ENCODE assay signal across 20 cellular contexts in genomic region chr1:192726820-192727504, GRCh38.
DNase-seq lines count a peak whose midpoint lies in the region; ATAC-seq, FAIRE-seq and TF ChIP-seq lines count a peak whose summit lies in the region.
"Had no signal": no experiment of that assay in that cellular context is flagged by ENCODE, and none has a peak within 500 bp of the region (broad histone marks: within the 10 kb centered on the region; RNA-seq: fewer than 3 reads in every experiment).

No MANE protein-coding gene starts in this region.

- FAIRE-seq in bronchial epithelial cell (lab: Jason Lieb, UNC) = no peak

- peak; percentile 31 for DNase-seq in HPDE6-E6E7 (ENCODE audit: extremely low spot score)
- peak; percentile 74 for DNase-seq in NB4 (ENCODE audit: low read depth)
- DNase-seq in OCI-M1 (lab: John Stamatoyannopoulos, UW) = peak; percentile 55
- peak; percentile 91 for DNase-seq in bronchial epithelial cell (ENCODE audit: low read depth)
- DNase-seq in globus pallidus (ENCODE audit: low spot score) = no peak
- no peak for DNase-seq in GM10266 (ENCODE audit: extremely low spot score)
- no peak for DNase-seq in anterior cingulate cortex (lab: John Stamatoyannopoulos, UW)
- DNase-seq: Calu3; CD8-positive, alpha-beta T cell; HCEC 1CT; NCI-H1048; NCI-H1436; NCI-H1930; NCI-H446 treated with DMSO at 0.1 percent for 48 hours; NCI-H82; Right ventricle myocardium superior; SK-N-SH had no signal

- no peak for ATAC-seq in GM19324 (IDR thresholded peaks at IDR 0.05; ENCODE audit: low FRiP score, unreplicated experiment)
- ATAC-seq: CD8-positive, alpha-beta T cell; Panc1 had no signal

- H3K27me3 ChIP-seq in bronchial epithelial cell (ENCODE audit: control insufficient read depth, insufficient read depth, low read length) = no peaks in the 10 kb centered on the region
- H3K27me3 ChIP-seq: BLaER1 treated with 17β-estradiol and CSF1 and Interleukin-3, amounts not matched to agents 10 nM and 100 nM had no signal

- H3K4me3 ChIP-seq in NB4 (ENCODE audit: low read depth, low read length) (no peak overlapping the region), bronchial epithelial cell (ENCODE audit: low read depth, low read length) (no peak overlapping the region)
- H3K4me3 ChIP-seq: BLaER1 treated with 17β-estradiol and CSF1 and Interleukin-3, amounts not matched to agents 10 nM and 100 nM had no signal

- no peaks in the 10 kb centered on the region for H3K36me3 ChIP-seq in bronchial epithelial cell (ENCODE audit: control insufficient read depth, insufficient read depth, low read length)
- H3K36me3 ChIP-seq: BLaER1 treated with 17β-estradiol and CSF1 and Interleukin-3, amounts not matched to agents 10 nM and 100 nM had no signal

- no peak for TF ChIP-seq CTCF in NB4 (IDR thresholded peaks at IDR 0.05; ENCODE audit: low read depth, low read length)
- TF ChIP-seq CTCF in bronchial epithelial cell (IDR thresholded peaks at IDR 0.05; ENCODE audit: insufficient read depth, low read length, severe bottlenecking) = no peak
- no peak for TF ChIP-seq CTCF in GM10266 (IDR thresholded peaks at IDR 0.05; ENCODE audit: control insufficient read depth, insufficient read depth, low read depth, missing control alignments)

- no peak for TF ChIP-seq POLR2A in NB4 (IDR thresholded peaks at IDR 0.05; ENCODE audit: extremely low read depth, insufficient read length)

Comparison
In these comparisons a context has a peak if more than half of its experiments do, and no peak if none do; other contexts are left out.
1. DNase-seq: peak in HPDE6-E6E7 (single experiment), NB4 (single experiment), OCI-M1 (single experiment) and bronchial epithelial cell (single experiment); none in globus pallidus (single experiment), GM10266 (single experiment) and anterior cingulate cortex (0 of 58).